Comparison of ENCODE assay signal across 1 cellular context in genomic region chr10:79097021-79097695, GRCh38.
TF ChIP-seq lines count a peak whose summit lies in the region.

No MANE protein-coding gene starts in this region.

TF ChIP-seq in HEK293, 187 proteins besides CTCF, POLR2A, EP300 and RAD21 (continued from another document):
- TF ChIP-seq ZNF692 (tag by site-specific recombination; IDR thresholded peaks at IDR 0.05) = 0 out of 2 replicates have a peak, but pooled peaks have one; percentile 43
- TF ChIP-seq ZNF548 (tag by site-specific recombination; IDR thresholded peaks at IDR 0.05) = no peak
- TF ChIP-seq OVOL3 (tag by site-specific recombination; IDR thresholded peaks at IDR 0.05) = no peak
- no peak for TF ChIP-seq SP2 (tag by site-specific recombination; IDR thresholded peaks at IDR 0.05)
- peak; percentile 71 for TF ChIP-seq GLIS1 (tag by site-specific recombination; IDR thresholded peaks at IDR 0.05)
- TF ChIP-seq ZNF626 (tag by site-specific recombination; IDR thresholded peaks at IDR 0.05) = no peak
- TF ChIP-seq ZBTB1 (tag by site-specific recombination; IDR thresholded peaks at IDR 0.05) = no peak
- TF ChIP-seq HIC1 (tag by site-specific recombination; IDR thresholded peaks at IDR 0.05) = peak; percentile 60; the same call in 1 of the 2 replicates
- no peak for TF ChIP-seq SCRT1 (tag by site-specific recombination; IDR thresholded peaks at IDR 0.05; ENCODE audit: borderline replicate concordance)
- no peak for TF ChIP-seq ZBTB11 (tag by site-specific recombination; conservative IDR thresholded peaks at IDR 0.05; ENCODE audit: low read depth)
- TF ChIP-seq ZNF311 (tag by site-specific recombination; IDR thresholded peaks at IDR 0.05; ENCODE audit: borderline replicate concordance) = no peak
- no peak for TF ChIP-seq ZNF404 (tag by site-specific recombination; IDR thresholded peaks at IDR 0.05)
- TF ChIP-seq ZNF555 (tag by site-specific recombination; conservative IDR thresholded peaks at IDR 0.05) = no peak
- TF ChIP-seq ZNF580 (tag by site-specific recombination; IDR thresholded peaks at IDR 0.05) = no peak
- no peak for TF ChIP-seq GLI2 (tag by site-specific recombination; IDR thresholded peaks at IDR 0.05; ENCODE audit: borderline replicate concordance, low read depth)
- no peak for TF ChIP-seq ZNF529 (tag by site-specific recombination; IDR thresholded peaks at IDR 0.05; ENCODE audit: insufficient replicate concordance)
- no peak for TF ChIP-seq REST (tag by site-specific recombination; IDR thresholded peaks at IDR 0.05)
- no peak for TF ChIP-seq ZNF621 (tag by site-specific recombination; IDR thresholded peaks at IDR 0.05)
- no peak for TF ChIP-seq ZNF248 (tag by site-specific recombination; IDR thresholded peaks at IDR 0.05)
- TF ChIP-seq ZSCAN16 (tag by site-specific recombination; IDR thresholded peaks at IDR 0.05) = no peak
- TF ChIP-seq ZNF132 (tag by site-specific recombination; IDR thresholded peaks at IDR 0.05; ENCODE audit: borderline replicate concordance) = no peak
TF ChIP-seq in HEK293: peak in this region for 5.
